20 cellular contexts compared by ENCODE assay signal in genomic region chr21:40587786-40588353, GRCh38.
"Had no signal": no experiment of that assay in that cellular context is flagged by ENCODE, and none has a peak within 500 bp of the region (broad histone marks: within the 10 kb centered on the region; RNA-seq: fewer than 3 reads in every experiment).

No MANE protein-coding gene starts in this region.

- H3K4me1 ChIP-seq: body of pancreas, gastroesophageal sphincter, heart right ventricle, pancreas, sigmoid colon, thyroid gland had no signal

- H3K36me3 Mint-ChIP-seq: activated CD4-positive, alpha-beta memory T cell treated with anti-CD3 and anti-CD28 coated beads for 36 hours; activated naive CD8-positive, alpha-beta T cell treated with anti-CD3 and anti-CD28 coated beads for 36 hours; immature natural killer cell; naive thymus-derived CD8-positive, alpha-beta T cell had no signal

- H3K27me3 Mint-ChIP-seq: activated CD4-positive, alpha-beta memory T cell treated with anti-CD3 and anti-CD28 coated beads for 36 hours; activated naive CD8-positive, alpha-beta T cell treated with anti-CD3 and anti-CD28 coated beads for 36 hours; central memory CD8-positive, alpha-beta T cell; naive thymus-derived CD8-positive, alpha-beta T cell had no signal

- H3K9me3 ChIP-seq: body of pancreas, gastroesophageal sphincter, neutrophil, pancreas, sigmoid colon, thyroid gland had no signal

- H3K36me3 ChIP-seq: gastroesophageal sphincter, heart right ventricle, neutrophil, pancreas, sigmoid colon, thyroid gland had no signal

- DNase-seq: activated CD4-positive, alpha-beta memory T cell treated with anti-CD3 and anti-CD28 coated beads for 36 hours; activated naive CD8-positive, alpha-beta T cell treated with anti-CD3 and anti-CD28 coated beads for 36 hours; activated T-cell treated with anti-CD3 and anti-CD28 coated beads for 4 hours; amygdala; body of pancreas; heart right ventricle; immature natural killer cell; kidney glomerular epithelial cell; naive thymus-derived CD8-positive, alpha-beta T cell; pancreas; sigmoid colon; stimulated activated CD4-positive, alpha-beta T cell treated with anti-CD3 and anti-CD28 coated beads, Interleukin-4, amount 100 ng/mL, for 4 hours; stimulated activated naive CD4-positive, alpha-beta T cell; thyroid gland had no signal

- H3K4me3 ChIP-seq: body of pancreas, coronary artery, gastroesophageal sphincter, heart right ventricle, pancreas, sigmoid colon, thyroid gland had no signal

- H3K4me1 Mint-ChIP-seq: activated naive CD8-positive, alpha-beta T cell treated with anti-CD3 and anti-CD28 coated beads for 36 hours; central memory CD8-positive, alpha-beta T cell; immature natural killer cell; naive thymus-derived CD8-positive, alpha-beta T cell had no signal

- H3K27ac Mint-ChIP-seq: activated CD4-positive, alpha-beta memory T cell treated with anti-CD3 and anti-CD28 coated beads for 36 hours; activated naive CD8-positive, alpha-beta T cell treated with anti-CD3 and anti-CD28 coated beads for 36 hours; immature natural killer cell; naive thymus-derived CD8-positive, alpha-beta T cell; T-helper 1 cell treated with Interleukin-12 subunit alpha and Interleukin-12 subunit beta and Interleukin-4 antibody, amounts not matched to agents 30 μg/mL and 1 μg/mL, for 36 hours had no signal

- H3K27me3 ChIP-seq: body of pancreas, gastroesophageal sphincter, heart right ventricle, neutrophil, sigmoid colon, thyroid gland had no signal

- ATAC-seq: body of pancreas; gastroesophageal sphincter; heart right ventricle; naive thymus-derived CD8-positive, alpha-beta T cell; pancreas had no signal

- H3K4me3 Mint-ChIP-seq: activated CD4-positive, alpha-beta memory T cell treated with anti-CD3 and anti-CD28 coated beads for 36 hours; activated naive CD8-positive, alpha-beta T cell treated with anti-CD3 and anti-CD28 coated beads for 36 hours; central memory CD8-positive, alpha-beta T cell; immature natural killer cell; naive thymus-derived CD8-positive, alpha-beta T cell; T-helper 1 cell treated with Interleukin-12 subunit alpha and Interleukin-12 subunit beta and Interleukin-4 antibody, amounts not matched to agents 30 μg/mL and 1 μg/mL, for 36 hours had no signal

- H3K27ac ChIP-seq: body of pancreas, coronary artery, gastroesophageal sphincter, heart right ventricle, neutrophil, pancreas, sigmoid colon, thyroid gland, VCaP had no signal
